ENCODE assay signal across 12 cellular contexts in genomic region chr16:3490911-3491629, GRCh38. TPM values are rescaled to one million over a fixed set of nuclear protein-coding genes. Genes with fewer than 3 reads are reported as not detected.
A peak's percentile ranks its signal among the peaks of the same experiment; 100 is the strongest.
DNase-seq lines count a peak whose midpoint lies in the region; FAIRE-seq and TF ChIP-seq lines count a peak whose summit lies in the region.
"Had no signal": no experiment of that assay in that cellular context is flagged by ENCODE, and none has a peak within 500 bp of the region (broad histone marks: within the 10 kb centered on the region; RNA-seq: fewer than 3 reads in every experiment).

No MANE protein-coding gene starts in this region.

- no peak overlapping the region for H3K27ac ChIP-seq in small intestine (ENCODE audit: low read depth in 1 of 2, low read length in 1 of 2)

- peak; percentile 26 for DNase-seq in activated CD4-positive, alpha-beta memory T cell treated with anti-CD3 and anti-CD28 coated beads for 36 hours
- no peak for DNase-seq in activated CD4-positive, alpha-beta memory T cell treated with anti-CD3 and anti-CD28 coated beads, Interleukin-2, amount 10 ng/mL, durations not matched to agents 7 days and 5 days
- DNase-seq in NCI-H1436 (lab: John Stamatoyannopoulos, UW): peak; percentile 54
- peak; percentile 80 for DNase-seq in chondrocyte (ENCODE audit: low spot score)
- DNase-seq in small intestine: peak; percentile 24
- DNase-seq in ACHN: no peak
- DNase-seq in DMS153 treated with DMSO at 0.1 percent for 48 hours (lab: John Stamatoyannopoulos, UW; ENCODE audit: unreplicated experiment): no peak
- DNase-seq in HEK293T (ENCODE audit: extremely low spot score): no peak
- DNase-seq: nucleus accumbens had no signal

- no peaks in the 10 kb centered on the region for H3K4me1 Mint-ChIP-seq in activated CD4-positive, alpha-beta memory T cell treated with anti-CD3 and anti-CD28 coated beads for 36 hours (ENCODE audit: low read depth)
- H3K4me1 Mint-ChIP-seq in activated CD4-positive, alpha-beta memory T cell treated with anti-CD3 and anti-CD28 coated beads, Interleukin-2, amount 10 ng/mL, durations not matched to agents 7 days and 5 days: no peaks in the 10 kb centered on the region
- no peaks in the 10 kb centered on the region for H3K4me1 Mint-ChIP-seq in chondrocyte (ENCODE audit: low read depth)

- no peaks in the 10 kb centered on the region for H3K27me3 ChIP-seq in small intestine (ENCODE audit: control insufficient read depth in 2 of 2, insufficient read depth in 2 of 2, low read length in 2 of 2)

- no peak overlapping the region for H3K4me3 ChIP-seq in small intestine (ENCODE audit: low read depth in 1 of 2, low read length in 2 of 2)

- no peak for TF ChIP-seq CTCF in chondrocyte (IDR thresholded peaks at IDR 0.05)

- H3K4me1 ChIP-seq in small intestine (ENCODE audit: control insufficient read depth in 2 of 2, insufficient read depth in 1 of 2, low read depth in 1 of 2, low read length in 1 of 2): no peaks in the 10 kb centered on the region

- in situ Hi-C loops in ACHN (cut with HindIII; ENCODE audit: low pct_ligation_motif_present, low pct_unique_long_range_greater_than_20kb, low sequenced_read_pairs): no loop called here

- H3K27me3 Mint-ChIP-seq in activated CD4-positive, alpha-beta memory T cell treated with anti-CD3 and anti-CD28 coated beads for 36 hours: no peaks in the 10 kb centered on the region
- H3K27me3 Mint-ChIP-seq in activated CD4-positive, alpha-beta memory T cell treated with anti-CD3 and anti-CD28 coated beads, Interleukin-2, amount 10 ng/mL, durations not matched to agents 7 days and 5 days: no peaks in the 10 kb centered on the region
- H3K27me3 Mint-ChIP-seq in chondrocyte (ENCODE audit: low read depth): no peaks in the 10 kb centered on the region

- 30 to 52% (median 36%) methylated on average over 17 of the region's 17 CpGs for WGBS in small intestine, 3 donors

- no peaks in the 10 kb centered on the region for H3K9me3 ChIP-seq in small intestine (ENCODE audit: control insufficient read depth, low read depth)

- peaks cover 0 to 6% of the 10 kb centered on the region in 2 donors for H3K36me3 ChIP-seq in small intestine (ENCODE audit: control insufficient read depth in 2 of 2, insufficient read depth in 2 of 2, low read length in 2 of 2)

- H3K27ac Mint-ChIP-seq in activated CD4-positive, alpha-beta memory T cell treated with anti-CD3 and anti-CD28 coated beads for 36 hours: no peak overlapping the region
- H3K27ac Mint-ChIP-seq in activated CD4-positive, alpha-beta memory T cell treated with anti-CD3 and anti-CD28 coated beads, Interleukin-2, amount 10 ng/mL, durations not matched to agents 7 days and 5 days: no peak overlapping the region
- H3K27ac Mint-ChIP-seq in chondrocyte (ENCODE audit: unreplicated experiment): no peak overlapping the region

- no peak overlapping the region for H3K4me3 Mint-ChIP-seq in activated CD4-positive, alpha-beta memory T cell treated with anti-CD3 and anti-CD28 coated beads for 36 hours
- no peak overlapping the region for H3K4me3 Mint-ChIP-seq in activated CD4-positive, alpha-beta memory T cell treated with anti-CD3 and anti-CD28 coated beads, Interleukin-2, amount 10 ng/mL, durations not matched to agents 7 days and 5 days
- H3K4me3 Mint-ChIP-seq in chondrocyte (ENCODE audit: unreplicated experiment): no peak overlapping the region

- POLR2A ChIA-PET in activated CD4-positive, alpha-beta memory T cell treated with anti-CD3 and anti-CD28 coated beads for 36 hours (lab: Charles Lee): interaction anchor here (0.5 kb wide), 1 partner anchor 29 kb away, joined by 3 read pairs; no protein-coding TSS in a partner anchor
- POLR2A ChIA-PET in activated CD4-positive, alpha-beta memory T cell treated with anti-CD3 and anti-CD28 coated beads, Interleukin-2, amount 10 ng/mL, durations not matched to agents 7 days and 5 days (lab: Charles Lee): no interaction called here
- POLR2A ChIA-PET in HEK293T (lab: Yijun Ruan, JAX): interaction anchor here (1.0 kb wide), 1 partner anchor 357 kb away, joined by 3 read pairs; the partner anchor contains the start of gene ZNF213

- intact Hi-C loops in activated CD4-positive, alpha-beta memory T cell treated with anti-CD3 and anti-CD28 coated beads for 36 hours (cut with micrococcal nuclease): no loop called here

- CTCF ChIA-PET in activated CD4-positive, alpha-beta memory T cell treated with anti-CD3 and anti-CD28 coated beads for 36 hours (lab: Charles Lee): interaction anchor here (0.6 kb wide), 1 partner anchor 463 kb away, joined by 3 read pairs; no protein-coding TSS in a partner anchor
- CTCF ChIA-PET in activated CD4-positive, alpha-beta memory T cell treated with anti-CD3 and anti-CD28 coated beads, Interleukin-2, amount 10 ng/mL, durations not matched to agents 7 days and 5 days (lab: Charles Lee): interaction anchor here (0.7 kb wide), 1 partner anchor 62 kb away, joined by 3 read pairs; no protein-coding TSS in a partner anchor
- CTCF ChIA-PET in HEK293T (lab: Yijun Ruan, JAX): interaction anchor here (0.6 kb wide), 1 partner anchor 34 kb away, joined by 3 read pairs; no protein-coding TSS in a partner anchor

- H3K9me3 Mint-ChIP-seq in activated CD4-positive, alpha-beta memory T cell treated with anti-CD3 and anti-CD28 coated beads for 36 hours: no peaks in the 10 kb centered on the region
- H3K9me3 Mint-ChIP-seq in activated CD4-positive, alpha-beta memory T cell treated with anti-CD3 and anti-CD28 coated beads, Interleukin-2, amount 10 ng/mL, durations not matched to agents 7 days and 5 days: no peaks in the 10 kb centered on the region
- no peaks in the 10 kb centered on the region for H3K9me3 Mint-ChIP-seq in chondrocyte (ENCODE audit: low read depth)

- FAIRE-seq in small intestine (lab: Jason Lieb, UNC): no peak
- FAIRE-seq: GM12892, islet of Langerhans had no signal

- H3K36me3 Mint-ChIP-seq in activated CD4-positive, alpha-beta memory T cell treated with anti-CD3 and anti-CD28 coated beads for 36 hours: no peaks in the 10 kb centered on the region
- H3K36me3 Mint-ChIP-seq in activated CD4-positive, alpha-beta memory T cell treated with anti-CD3 and anti-CD28 coated beads, Interleukin-2, amount 10 ng/mL, durations not matched to agents 7 days and 5 days (ENCODE audit: low read depth): peaks cover 7% of the 10 kb centered on the region
- H3K36me3 Mint-ChIP-seq in chondrocyte (ENCODE audit: low read depth): peaks cover 6% of the 10 kb centered on the region

TF ChIP-seq in HEK293T, 16 proteins besides CTCF, POLR2A, EP300 and RAD21:
- no peak for TF ChIP-seq LEF1 (IDR thresholded peaks at IDR 0.05; ENCODE audit: borderline replicate concordance)
- TF ChIP-seq FOXA1 (IDR thresholded peaks at IDR 0.05): no peak
- no peak for TF ChIP-seq BHLHE40 (IDR thresholded peaks at IDR 0.05; ENCODE audit: borderline replicate concordance)
- TF ChIP-seq TARDBP (IDR thresholded peaks at IDR 0.05): no peak
- TF ChIP-seq NFRKB (IDR thresholded peaks at IDR 0.05): no peak
- no peak for TF ChIP-seq CTBP1 (IDR thresholded peaks at IDR 0.05; ENCODE audit: borderline replicate concordance)
- no peak for TF ChIP-seq L3MBTL2 (conservative IDR thresholded peaks at IDR 0.05)
- TF ChIP-seq SUZ12 (IDR thresholded peaks at IDR 0.05): no peak
- TF ChIP-seq HDGF (IDR thresholded peaks at IDR 0.05; ENCODE audit: borderline replicate concordance): no peak
- TF ChIP-seq, protein P1, sequence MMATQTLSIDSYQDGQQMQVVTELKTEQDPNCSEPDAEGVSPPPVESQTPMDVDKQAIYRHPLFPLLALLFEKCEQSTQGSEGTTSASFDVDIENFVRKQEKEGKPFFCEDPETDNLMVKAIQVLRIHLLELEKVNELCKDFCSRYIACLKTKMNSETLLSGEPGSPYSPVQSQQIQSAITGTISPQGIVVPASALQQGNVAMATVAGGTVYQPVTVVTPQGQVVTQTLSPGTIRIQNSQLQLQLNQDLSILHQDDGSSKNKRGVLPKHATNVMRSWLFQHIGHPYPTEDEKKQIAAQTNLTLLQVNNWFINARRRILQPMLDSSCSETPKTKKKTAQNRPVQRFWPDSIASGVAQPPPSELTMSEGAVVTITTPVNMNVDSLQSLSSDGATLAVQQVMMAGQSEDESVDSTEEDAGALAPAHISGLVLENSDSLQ (IDR thresholded peaks at IDR 0.05): no peak
- no peak for TF ChIP-seq FOXM1 (IDR thresholded peaks at IDR 0.05; ENCODE audit: borderline replicate concordance)
- no peak for TF ChIP-seq FOXK2 (IDR thresholded peaks at IDR 0.05)
- TF ChIP-seq SP1 (IDR thresholded peaks at IDR 0.05): no peak
- no peak for TF ChIP-seq ARNT (IDR thresholded peaks at IDR 0.05)
- no peak for TF ChIP-seq ELF4 (IDR thresholded peaks at IDR 0.05)
- TF ChIP-seq ZNF384 (IDR thresholded peaks at IDR 0.05): no peak

RNA-seq across cellular contexts. Expression of gene C16orf90, which starts 4.2 kb away (rescaled TPM):
- not detected for total RNA-seq in activated CD4-positive, alpha-beta memory T cell treated with anti-CD3 and anti-CD28 coated beads for 36 hours
- total RNA-seq in activated CD4-positive, alpha-beta memory T cell treated with anti-CD3 and anti-CD28 coated beads, Interleukin-2, amount 10 ng/mL, durations not matched to agents 7 days and 5 days: not detected
- not detected in 3 replicates for total RNA-seq in chondrocyte
- polyA plus RNA-seq in small intestine: not detected
- total RNA-seq: urinary bladder had no signal
- polyA plus RNA-seq: urinary bladder had no signal

RNA-seq across cellular contexts. Expression of gene CLUAP1, which starts 9.7 kb away (rescaled TPM):
- total RNA-seq in activated CD4-positive, alpha-beta memory T cell treated with anti-CD3 and anti-CD28 coated beads for 36 hours: 10 to 100 TPM; 17.6 to 21.0 TPM
- total RNA-seq in activated CD4-positive, alpha-beta memory T cell treated with anti-CD3 and anti-CD28 coated beads, Interleukin-2, amount 10 ng/mL, durations not matched to agents 7 days and 5 days: 10 to 100 TPM; 21.9 to 24.1 TPM
- 19.3 to 21.8 TPM (median 20.6 TPM) in 3 replicates for total RNA-seq in chondrocyte
- 10 to 100 TPM in 1 of 3 donors, 1 to 10 TPM in 2; 3.6 to 10.6 (median 4.6) TPM for polyA plus RNA-seq in small intestine

RNA-seq across cellular contexts. Expression of gene NAA60, which starts 47.6 kb away (rescaled TPM):
- 10 to 100 TPM; 26.9 to 34.1 TPM for total RNA-seq in activated CD4-positive, alpha-beta memory T cell treated with anti-CD3 and anti-CD28 coated beads for 36 hours
- total RNA-seq in activated CD4-positive, alpha-beta memory T cell treated with anti-CD3 and anti-CD28 coated beads, Interleukin-2, amount 10 ng/mL, durations not matched to agents 7 days and 5 days: 10 to 100 TPM; 46.1 to 46.4 TPM
- total RNA-seq in chondrocyte: 46.5 to 51.1 TPM (median 47.2 TPM) in 3 replicates
- 100 to 1,000 TPM in 1 of 3 donors, 10 to 100 TPM in 2; 51.2 to 102 (median 69.2) TPM for polyA plus RNA-seq in small intestine

RNA-seq across cellular contexts. Expression of gene ZNF597, which starts 47.8 kb away (rescaled TPM):
- total RNA-seq in activated CD4-positive, alpha-beta memory T cell treated with anti-CD3 and anti-CD28 coated beads for 36 hours: 1 to 10 TPM; 1.6 to 2.1 TPM
- 1 to 10 TPM; 2.1 to 2.2 TPM for total RNA-seq in activated CD4-positive, alpha-beta memory T cell treated with anti-CD3 and anti-CD28 coated beads, Interleukin-2, amount 10 ng/mL, durations not matched to agents 7 days and 5 days
- 2.0 to 2.7 TPM (median 2.5 TPM) in 3 replicates for total RNA-seq in chondrocyte
- polyA plus RNA-seq in small intestine: under 1 TPM; 0.45 to 0.95 (median 0.81) TPM

Comparison
In these comparisons a context has a peak if more than half of its experiments do, and no peak if none do; other contexts are left out.
1. DNase-seq: peak in activated CD4-positive, alpha-beta memory T cell treated with anti-CD3 and anti-CD28 coated beads for 36 hours (single experiment), NCI-H1436 (single experiment), chondrocyte (single experiment) and small intestine (single experiment); none in activated CD4-positive, alpha-beta memory T cell treated with anti-CD3 and anti-CD28 coated beads, Interleukin-2, amount 10 ng/mL, durations not matched to agents 7 days and 5 days (single experiment), ACHN (single experiment), DMS153 treated with DMSO at 0.1 percent for 48 hours (single experiment) and HEK293T (single experiment).